Comparison of ENCODE assay signal across 8 cellular contexts in genomic region chr10:108911814-108912541, GRCh38.
DNase-seq lines count a peak whose midpoint lies in the region; ATAC-seq and TF ChIP-seq lines count a peak whose summit lies in the region.

No MANE protein-coding gene starts in this region.

- H3K4me3 Mint-ChIP-seq in mesothelial cell of epicardium = peak overlapping the region; percentile 88

- H3K9me3 Mint-ChIP-seq in mesothelial cell of epicardium = no peaks in the 10 kb centered on the region

- H3K9ac ChIP-seq in endocrine pancreas (ENCODE audit: control insufficient read depth, insufficient read depth, low read length) = peak overlapping the region; percentile 38

- peak overlapping the region; percentile 42 for H3K4me3 ChIP-seq in BJ (ENCODE audit: low read depth, low read length)
- peak overlapping the region; percentile 8 for H3K4me3 ChIP-seq in endocrine pancreas (ENCODE audit: control insufficient read depth, insufficient read depth, low read length)

- TF ChIP-seq CTCF in BJ (IDR thresholded peaks at IDR 0.05; ENCODE audit: insufficient read depth, low read depth, low read length) (peak; percentile 81), mesothelial cell of epicardium (IDR thresholded peaks at IDR 0.05; ENCODE audit: unreplicated experiment) (peak; percentile 21)

- H3K9me3 ChIP-seq in endocrine pancreas (ENCODE audit: control insufficient read depth, low read length) = no peaks in the 10 kb centered on the region

- DNase-seq in BJ (ENCODE audit: low read depth) (no peak), NCI-H1105 (lab: John Stamatoyannopoulos, UW) (peak; percentile 30), mesothelial cell of epicardium (ENCODE audit: low spot score in 2 of 2, unreplicated experiment in 2 of 2) (peak; percentile 63 to 82), SW 1271 (lab: John Stamatoyannopoulos, UW) (no peak), SIG-M5 (lab: John Stamatoyannopoulos, UW) (no peak), activated gamma-delta T cell (lab: John Stamatoyannopoulos, UW) (no peak)

- POLR2A ChIA-PET in BJ (lab: Charles Lee) = no interaction called here

- H3K27me3 Mint-ChIP-seq in mesothelial cell of epicardium (ENCODE audit: low read depth) = peaks cover 29% of the 10 kb centered on the region

- CTCF ChIA-PET in BJ (lab: Yijun Ruan, JAX) = interaction anchor here (0.6 to 1.6 kb wide), 5 partner anchors 9 to 415 kb away, joined by 3 to 4 read pairs (median 3); no protein-coding TSS in a partner anchor

- H3K36me3 Mint-ChIP-seq in mesothelial cell of epicardium = no peaks in the 10 kb centered on the region

- H3K36me3 ChIP-seq in BJ (ENCODE audit: control insufficient read depth, insufficient read depth, low read length) (no peaks in the 10 kb centered on the region), endocrine pancreas (ENCODE audit: control insufficient read depth, insufficient read depth, low read length) (no peaks in the 10 kb centered on the region)

- H3K27ac Mint-ChIP-seq in mesothelial cell of epicardium = peak overlapping the region; percentile 81

- no peaks in the 10 kb centered on the region for H3K4me1 ChIP-seq in endocrine pancreas (ENCODE audit: control insufficient read depth, insufficient read depth, low read length)

- ATAC-seq in GM21423 (IDR thresholded peaks at IDR 0.05; ENCODE audit: unreplicated experiment) = peak; percentile 77

- H3K4me1 Mint-ChIP-seq in mesothelial cell of epicardium = peaks cover 12% of the 10 kb centered on the region

- no peaks in the 10 kb centered on the region for H3K27me3 ChIP-seq in BJ (ENCODE audit: control insufficient read depth, insufficient read depth, low read length)
- H3K27me3 ChIP-seq in endocrine pancreas (ENCODE audit: control insufficient read depth, insufficient read depth, low read length) = no peaks in the 10 kb centered on the region

Comparison
In these comparisons a context has a peak if more than half of its experiments do, and no peak if none do; other contexts are left out.
1. DNase-seq: peak in NCI-H1105 (single experiment) and mesothelial cell of epicardium (2 of 2); none in BJ (single experiment), SW 1271 (0 of 2), SIG-M5 (single experiment) and activated gamma-delta T cell (single experiment).